In the genomic region with DNA sequence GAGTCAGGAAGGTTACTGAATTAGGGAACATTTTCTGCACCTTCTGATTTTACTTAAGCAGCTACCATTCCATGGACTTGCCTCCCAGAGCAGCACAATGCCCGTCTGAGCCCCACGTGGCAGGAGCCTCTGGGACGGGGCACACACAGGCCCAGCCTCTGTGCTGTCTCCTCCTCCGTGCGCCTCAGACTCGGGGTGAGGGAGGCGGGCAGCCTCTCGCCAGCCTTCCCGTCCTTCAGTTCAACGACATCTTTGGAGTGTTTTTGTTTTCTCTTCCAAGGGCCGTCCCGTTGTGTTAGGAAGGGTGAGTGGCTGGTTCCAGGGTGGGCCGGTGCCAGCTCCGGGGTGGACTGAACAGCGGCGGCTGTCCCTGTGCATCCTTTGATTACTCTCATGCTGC, we compare ENCODE assay signal across 24 cellular contexts. TPM values are rescaled to one million over a fixed set of nuclear protein-coding genes. Genes with fewer than 3 reads are reported as not detected.
DNase-seq lines count a peak whose midpoint lies in the region; ATAC-seq and TF ChIP-seq lines count a peak whose summit lies in the region.
"Had no signal": no experiment of that assay in that cellular context is flagged by ENCODE, and none has a peak within 500 bp of the region (broad histone marks: within the 10 kb centered on the region; RNA-seq: fewer than 3 reads in every experiment).

No MANE protein-coding gene starts in this region.

- no peak for DNase-seq in PC-3
- no peak for DNase-seq in endodermal cell
- DNase-seq in neural progenitor cell (ENCODE audit: low spot score) = no peak
- no peak for DNase-seq in tibial nerve (ENCODE audit: low spot score in 2 of 2)
- DNase-seq in activated CD4-positive, alpha-beta memory T cell treated with anti-CD3 and anti-CD28 coated beads, Interleukin-2, amount 10 ng/mL, durations not matched to agents 7 days and 5 days = no peak
- DNase-seq in posterior vena cava (ENCODE audit: low spot score) = no peak
- DNase-seq: activated gamma-delta T cell treated with Interleukin-2 at 50 U/mL for 16 hours; activated T-cell treated with anti-CD3 and anti-CD28 coated beads, Interleukin-2, amount 50 U/mL, for 48 hours; central memory CD4-positive, alpha-beta T cell; DMS 273 treated with DMSO at 0.1 percent for 48 hours; dorsolateral prefrontal cortex; HCEC 1CT; naive B cell; NCI-H2029; NCI-H526; NK-92 treated with Interleukin-12 subunit alpha and Interleukin-12 subunit beta, amount 100 ng/mL, for 24 hours; occipital lobe; stimulated activated naive CD8-positive, alpha-beta T cell treated with anti-CD3 and anti-CD28 coated beads, Interleukin-15, Interleukin-2, amounts not matched to agents 100 U/mL and 50 U/mL, for 24 hours; T-helper 2 cell; testis had no signal

- H3K27ac ChIP-seq in PC-3 (ENCODE audit: low read length) (no peak overlapping the region), endodermal cell (ENCODE audit: low read depth, low read length) (no peak overlapping the region), neural progenitor cell (no peak overlapping the region), tibial nerve (peak overlapping the region in 3 of 4 donors; percentile 0 to 68 (median 30))
- H3K27ac ChIP-seq: testis, vagina had no signal

- no peak for TF ChIP-seq EP300 in tibial nerve (IDR thresholded peaks at IDR 0.05)

- no peak for TF ChIP-seq CTCF in PC-3 (conservative IDR thresholded peaks at IDR 0.05; ENCODE audit: low read depth, low read length)
- TF ChIP-seq CTCF in endodermal cell (conservative IDR thresholded peaks at IDR 0.05) = no peak
- TF ChIP-seq CTCF in neural progenitor cell (IDR thresholded peaks at IDR 0.05) = no peak
- TF ChIP-seq CTCF in tibial nerve (IDR thresholded peaks at IDR 0.05) = no peak

- H3K79me2 ChIP-seq in PC-3 (ENCODE audit: low read length) (no peaks in the 10 kb centered on the region), neural progenitor cell (ENCODE audit: low read depth) (peaks cover 5% of the 10 kb centered on the region)

- no peak for TF ChIP-seq POLR2A in tibial nerve (IDR thresholded peaks at IDR 0.05)

- H3K27me3 Mint-ChIP-seq in endodermal cell (ENCODE audit: insufficient read depth) (no peaks in the 10 kb centered on the region), neural progenitor cell (ENCODE audit: insufficient read depth, low read depth) (no peaks in the 10 kb centered on the region)
- H3K27me3 Mint-ChIP-seq in activated CD4-positive, alpha-beta memory T cell treated with anti-CD3 and anti-CD28 coated beads, Interleukin-2, amount 10 ng/mL, durations not matched to agents 7 days and 5 days = no peaks in the 10 kb centered on the region
- H3K27me3 Mint-ChIP-seq: naive B cell had no signal

- H3K36me3 ChIP-seq in PC-3 (ENCODE audit: low read depth, low read length) = peaks cover 6% of the 10 kb centered on the region; the same call in 1 of the 2 replicates
- H3K36me3 ChIP-seq in endodermal cell (ENCODE audit: control insufficient read depth, insufficient read depth, low read length) = peaks cover 83% of the 10 kb centered on the region
- H3K36me3 ChIP-seq in neural progenitor cell = no peaks in the 10 kb centered on the region
- peaks cover 0 to 71% (median 3%) of the 10 kb centered on the region in 3 donors for H3K36me3 ChIP-seq in tibial nerve

- H3K9me3 Mint-ChIP-seq in endodermal cell (no peaks in the 10 kb centered on the region), neural progenitor cell (no peaks in the 10 kb centered on the region)
- no peaks in the 10 kb centered on the region for H3K9me3 Mint-ChIP-seq in activated CD4-positive, alpha-beta memory T cell treated with anti-CD3 and anti-CD28 coated beads, Interleukin-2, amount 10 ng/mL, durations not matched to agents 7 days and 5 days
- H3K9me3 Mint-ChIP-seq: naive B cell had no signal

- no peak overlapping the region for H3K4me2 ChIP-seq in PC-3 (ENCODE audit: low read length)
- no peak overlapping the region for H3K4me2 ChIP-seq in neural progenitor cell

- H3K27ac Mint-ChIP-seq in endodermal cell = peak overlapping the region; percentile 3
- peak overlapping the region; percentile 33 for H3K27ac Mint-ChIP-seq in neural progenitor cell
- H3K27ac Mint-ChIP-seq in activated CD4-positive, alpha-beta memory T cell treated with anti-CD3 and anti-CD28 coated beads, Interleukin-2, amount 10 ng/mL, durations not matched to agents 7 days and 5 days = no peak overlapping the region

- ATAC-seq in PC-3 (no peak), GM19467 (IDR thresholded peaks at IDR 0.05; ENCODE audit: unreplicated experiment) (no peak)
- ATAC-seq: left lobe of liver; SK-N-SH treated with all-trans-retinoic acid at 6 μM for 48 hours; stimulated activated naive CD8-positive, alpha-beta T cell treated with anti-CD3 and anti-CD28 coated beads, Interleukin-15, Interleukin-2, amounts not matched to agents 100 U/mL and 50 U/mL, for 24 hours had no signal

- no peaks in the 10 kb centered on the region for H3K27me3 ChIP-seq in PC-3 (ENCODE audit: low read length)
- H3K27me3 ChIP-seq in endodermal cell (ENCODE audit: control insufficient read depth, insufficient read depth, low read length, poor library complexity, severe bottlenecking) = no peaks in the 10 kb centered on the region
- H3K27me3 ChIP-seq in neural progenitor cell = no peaks in the 10 kb centered on the region
- no peaks in the 10 kb centered on the region for H3K27me3 ChIP-seq in tibial nerve
- H3K27me3 ChIP-seq: dorsolateral prefrontal cortex, testis, vagina had no signal

- POLR2A ChIA-PET in PC-3 (lab: Charles Lee; ENCODE audit: unreplicated experiment) = no interaction called here
- POLR2A ChIA-PET in activated CD4-positive, alpha-beta memory T cell treated with anti-CD3 and anti-CD28 coated beads, Interleukin-2, amount 10 ng/mL, durations not matched to agents 7 days and 5 days (lab: Charles Lee) = interaction anchor here (1.1 kb wide), 1 partner anchor 10 kb away, joined by 3 read pairs; no protein-coding TSS in a partner anchor

- H3K4me3 ChIP-seq in PC-3 (ENCODE audit: low read length) (no peak overlapping the region), endodermal cell (ENCODE audit: low read length) (no peak overlapping the region), neural progenitor cell (no peak overlapping the region), tibial nerve (no peak overlapping the region)
- H3K4me3 ChIP-seq: testis, vagina had no signal

- no peaks in the 10 kb centered on the region for H3K4me1 ChIP-seq in PC-3 (ENCODE audit: insufficient read depth, low read length)
- H3K4me1 ChIP-seq in endodermal cell (ENCODE audit: control insufficient read depth, insufficient read depth, low read length) = no peaks in the 10 kb centered on the region
- no peaks in the 10 kb centered on the region for H3K4me1 ChIP-seq in neural progenitor cell
- H3K4me1 ChIP-seq in tibial nerve = peaks cover 0 to 70% (median 17%) of the 10 kb centered on the region in 4 donors

- intact Hi-C loops in PC-3 (cut with micrococcal nuclease) = no loop called here
- intact Hi-C loops in posterior vena cava (cut with DNase I) = no loop called here

- CTCF ChIA-PET in PC-3 (lab: Charles Lee) = no interaction called here
- CTCF ChIA-PET in activated CD4-positive, alpha-beta memory T cell treated with anti-CD3 and anti-CD28 coated beads, Interleukin-2, amount 10 ng/mL, durations not matched to agents 7 days and 5 days (lab: Charles Lee) = no interaction called here

- WGBS in endodermal cell (ENCODE audit: insufficient coverage in 1 of 2, insufficient read length in 1 of 2), 2 experiments = 90 to 100% methylated on average over 2 to 16 of the region's 16 CpGs
- 53 to 54% methylated on average over 16 of the region's 16 CpGs for WGBS in tibial nerve, 2 donors

- H3K9me3 ChIP-seq in PC-3 (ENCODE audit: low read length) (no peaks in the 10 kb centered on the region), endodermal cell (ENCODE audit: control insufficient read depth, low read length) (no peaks in the 10 kb centered on the region), neural progenitor cell (ENCODE audit: low read depth) (no peaks in the 10 kb centered on the region), tibial nerve (no peaks in the 10 kb centered on the region)
- H3K9me3 ChIP-seq: testis, vagina had no signal

- H4K20me1 ChIP-seq in PC-3 (ENCODE audit: low read length) = no peaks in the 10 kb centered on the region
- H4K20me1 ChIP-seq in neural progenitor cell (ENCODE audit: low read depth) = peaks cover 16% of the 10 kb centered on the region

- H3K4me3 Mint-ChIP-seq in endodermal cell (no peak overlapping the region), neural progenitor cell (no peak overlapping the region)
- H3K4me3 Mint-ChIP-seq in activated CD4-positive, alpha-beta memory T cell treated with anti-CD3 and anti-CD28 coated beads, Interleukin-2, amount 10 ng/mL, durations not matched to agents 7 days and 5 days = no peak overlapping the region

- no peak overlapping the region for H3K9ac ChIP-seq in PC-3 (ENCODE audit: low read length)
- no peak overlapping the region for H3K9ac ChIP-seq in endodermal cell (ENCODE audit: extremely low read depth, low read length, poor library complexity, severe bottlenecking)
- no peak overlapping the region for H3K9ac ChIP-seq in neural progenitor cell

- H3F3A ChIP-seq in PC-3 (ENCODE audit: low read length, unreplicated experiment) (no peaks in the 10 kb centered on the region), neural progenitor cell (ENCODE audit: low read depth) (peaks cover 7% of the 10 kb centered on the region)

- H3K9me2 ChIP-seq in PC-3 (replicated peaks; ENCODE audit: low read length) = no peaks in the 10 kb centered on the region

- TSS peak; percentile 15 for BruUV-seq in PC-3 (replicated peaks; lab: Mats Ljungman, UMichigan)

- H2AFZ ChIP-seq in PC-3 (ENCODE audit: low read length) = no peak overlapping the region
- no peak overlapping the region for H2AFZ ChIP-seq in neural progenitor cell (replicated peaks)

- peaks cover 2% of the 10 kb centered on the region for H3K4me1 Mint-ChIP-seq in endodermal cell
- peaks cover 13% of the 10 kb centered on the region for H3K4me1 Mint-ChIP-seq in neural progenitor cell
- H3K4me1 Mint-ChIP-seq in activated CD4-positive, alpha-beta memory T cell treated with anti-CD3 and anti-CD28 coated beads, Interleukin-2, amount 10 ng/mL, durations not matched to agents 7 days and 5 days = no peaks in the 10 kb centered on the region

- H3K36me3 Mint-ChIP-seq in endodermal cell (ENCODE audit: low read depth) = peaks cover 35% of the 10 kb centered on the region
- H3K36me3 Mint-ChIP-seq in neural progenitor cell = peaks cover 14% of the 10 kb centered on the region
- peaks cover 44% of the 10 kb centered on the region for H3K36me3 Mint-ChIP-seq in activated CD4-positive, alpha-beta memory T cell treated with anti-CD3 and anti-CD28 coated beads, Interleukin-2, amount 10 ng/mL, durations not matched to agents 7 days and 5 days (ENCODE audit: low read depth)

RNA-seq across cellular contexts. Expression of a gene that starts 31.8 kb away (rescaled TPM):
- 32.7 and 46.7 TPM in 2 replicates for total RNA-seq in PC-3 (2014; rRNA removed)
- total RNA-seq in endodermal cell = 10 to 100 TPM; 60.4 to 61.2 TPM
- 26.2 TPM for polyA plus RNA-seq in endodermal cell (2013, experiment 1 of 2)
- polyA plus RNA-seq in endodermal cell (2013, experiment 2 of 2) = 26.3 TPM
- 26.9 and 31.6 TPM in 2 replicates for total RNA-seq in neural progenitor cell (ENCODE audit: low replicate concordance)
- 100 to 1,000 TPM in 1 of 4 donors, 10 to 100 TPM in 3; 63.6 to 102 (median 84.1) TPM for total RNA-seq in tibial nerve
- 10 to 100 TPM; 63.5 to 64.0 TPM for total RNA-seq in activated CD4-positive, alpha-beta memory T cell treated with anti-CD3 and anti-CD28 coated beads, Interleukin-2, amount 10 ng/mL, durations not matched to agents 7 days and 5 days
- 10 to 100 TPM; 60.8 to 78.9 TPM for total RNA-seq in posterior vena cava

Comparison
In these comparisons a context has a peak if more than half of its experiments do, and no peak if none do; other contexts are left out.
1. H3K27ac ChIP-seq: peak in tibial nerve (3 of 4); none in PC-3 (single experiment), endodermal cell (single experiment) and neural progenitor cell (single experiment).